Comparison of ENCODE assay signal across 19 cellular contexts in the genomic region with DNA sequence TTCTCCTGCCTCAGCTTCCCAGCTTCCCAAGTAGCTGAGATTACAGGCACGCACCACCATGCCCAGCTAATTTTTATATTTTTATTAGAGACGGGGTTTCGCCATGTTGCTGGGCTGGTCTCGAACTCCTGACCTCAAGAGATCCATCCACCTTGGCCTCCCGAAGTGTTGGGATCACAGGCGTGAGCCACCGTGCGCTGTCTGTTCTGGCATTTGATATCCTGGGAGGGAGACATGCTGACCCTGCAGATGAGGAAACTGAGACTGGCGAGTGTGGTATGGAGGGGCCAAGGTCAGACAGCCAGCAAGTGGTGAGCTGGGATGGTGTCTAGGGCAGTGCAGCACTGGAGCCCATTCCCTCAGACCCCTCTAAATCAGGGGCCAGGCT.
"Had no signal": no experiment of that assay in that cellular context is flagged by ENCODE, and none has a peak within 500 bp of the region (broad histone marks: within the 10 kb centered on the region; RNA-seq: fewer than 3 reads in every experiment).

No MANE protein-coding gene starts in this region.

- H3K27me3 ChIP-seq: tibial nerve had no signal

- H3K9me3 ChIP-seq: tibial nerve had no signal

- DNase-seq: activated CD4-positive, alpha-beta T cell treated with anti-CD3 and anti-CD28 coated beads for 4 hours; activated CD8-positive, alpha-beta T cell treated with anti-CD3 and anti-CD28 coated beads for 36 hours; activated gamma-delta T cell; activated naive CD8-positive, alpha-beta T cell treated with anti-CD3 and anti-CD28 coated beads for 36 hours; activated T-cell treated with anti-CD3 and anti-CD28 coated beads, Interleukin-2, amount 50 U/mL, for 72 hours; anterior cingulate cortex; cerebellar nuclear complex; effector memory CD8-positive, alpha-beta T cell; mammary epithelial cell; SHP77; stimulated activated CD4-positive, alpha-beta T cell treated with anti-CD3 and anti-CD28 coated beads, Interleukin-2, amount 100 ng/mL, for 48 hours; T-helper 1 cell had no signal

- H3K27ac ChIP-seq: epithelial cell of prostate, tibial nerve, VCaP had no signal

- FAIRE-seq: frontal cortex had no signal

- H3K4me3 ChIP-seq: tibial nerve had no signal

- ATAC-seq: activated CD8-positive, alpha-beta T cell treated with anti-CD3 and anti-CD28 coated beads for 36 hours; activated T-cell treated with anti-CD3 and anti-CD28 coated beads, Interleukin-2, amount 50 U/mL, for 72 hours; effector memory CD8-positive, alpha-beta T cell; naive thymus-derived CD8-positive, alpha-beta T cell; SK-N-SH treated with all-trans-retinoic acid at 6 μM for 48 hours; stimulated activated memory B cell treated with anti-CD40 and anti-IgM and Interleukin-4, amounts not matched to agents 10 μg/mL and 1 μg/mL and 100 μg/mL, for 72 hours had no signal
